In the genomic region with DNA sequence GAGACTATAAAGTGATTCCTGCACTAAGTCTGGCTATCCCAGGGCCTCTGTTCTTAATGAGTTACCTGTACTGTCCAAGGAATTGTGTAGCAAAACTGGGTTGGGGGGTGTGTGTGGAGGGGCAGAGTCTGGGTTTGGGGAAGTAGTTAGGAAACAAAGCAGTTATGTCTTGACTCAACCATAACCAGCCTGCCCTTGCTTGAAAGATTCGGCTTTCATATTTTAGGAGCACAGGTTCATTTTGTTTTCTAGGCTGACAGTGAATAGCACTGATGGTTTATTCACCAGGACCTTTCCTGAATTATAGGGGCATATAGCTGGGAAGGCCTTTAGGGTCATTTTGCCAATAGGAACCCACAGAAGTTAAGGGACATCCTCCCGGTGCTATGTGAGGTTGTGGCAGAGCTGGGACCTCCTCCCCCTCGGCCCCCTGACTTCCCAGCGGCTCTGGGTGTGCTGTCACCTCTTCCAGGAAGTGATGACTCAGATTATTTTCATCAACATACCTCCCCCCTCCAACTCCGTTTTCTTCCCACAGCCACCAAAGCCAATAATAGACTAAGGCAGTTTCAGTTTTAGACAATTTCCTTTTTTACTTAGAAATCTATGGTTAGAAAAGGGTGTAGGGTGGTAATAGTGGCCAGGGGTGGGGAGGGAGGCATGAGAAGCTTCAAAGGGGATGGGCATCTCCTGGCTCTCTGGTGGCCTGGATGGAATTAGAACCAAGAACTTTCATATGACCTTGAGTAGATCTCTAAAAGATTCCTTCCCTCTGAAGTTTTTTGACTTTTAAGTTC, we compare ENCODE assay signal across 8 cellular contexts. TPM values are rescaled to one million over a fixed set of nuclear protein-coding genes. Genes with fewer than 3 reads are reported as not detected.
A peak's percentile ranks its signal among the peaks of the same experiment; 100 is the strongest.
DNase-seq lines count a peak whose midpoint lies in the region; ATAC-seq, FAIRE-seq and TF ChIP-seq lines count a peak whose summit lies in the region.

No MANE protein-coding gene starts in this region.

- peak overlapping the region; percentile 81 for H3K27ac Mint-ChIP-seq in activated CD4-positive, alpha-beta memory T cell treated with anti-CD3 and anti-CD28 coated beads for 36 hours
- H3K27ac Mint-ChIP-seq in progenitor cell of endocrine pancreas = no peak overlapping the region

- no peak overlapping the region for H3K9ac ChIP-seq in parathyroid adenoma

- no peak for FAIRE-seq in A549 (lab: Jason Lieb, UNC)

- H3K4me2 ChIP-seq in A549 (peak overlapping the region; percentile 47; the same call in 2 of the 3 replicates), parathyroid adenoma (ENCODE audit: low read length) (no peak overlapping the region)

- no peak for TF ChIP-seq EP300 in A549 (IDR thresholded peaks at IDR 0.05)

- peak overlapping the region in 1 of 2 experiments; percentile 55; a peak in 1 of 6 replicates for H3K27ac ChIP-seq in A549
- H3K27ac ChIP-seq in epithelial cell of prostate = peak overlapping the region; percentile 45
- H3K27ac ChIP-seq in parathyroid adenoma = peak overlapping the region; percentile 40
- H3K27ac ChIP-seq in upper lobe of right lung = peak overlapping the region; percentile 52

- DNase-seq in A549 (ENCODE audit: low read depth in 1 of 2, low spot score in 1 of 2) (no peak), GM20000 (ENCODE audit: low spot score) (peak; percentile 56), KG1 (lab: John Stamatoyannopoulos, UW) (peak; percentile 55), epithelial cell of prostate (ENCODE audit: low read depth, low spot score) (no peak), upper lobe of right lung (no peak), progenitor cell of endocrine pancreas (ENCODE audit: low spot score, unreplicated experiment) (no peak)
- DNase-seq in activated CD4-positive, alpha-beta memory T cell treated with anti-CD3 and anti-CD28 coated beads for 36 hours = peak; percentile 83

- peaks cover 20% of the 10 kb centered on the region for H3K79me2 ChIP-seq in parathyroid adenoma

- H3K4me1 Mint-ChIP-seq in activated CD4-positive, alpha-beta memory T cell treated with anti-CD3 and anti-CD28 coated beads for 36 hours (ENCODE audit: low read depth) = peaks cover 78% of the 10 kb centered on the region
- peaks cover 21% of the 10 kb centered on the region for H3K4me1 Mint-ChIP-seq in progenitor cell of endocrine pancreas (ENCODE audit: low read depth)

- TF ChIP-seq POLR2A in A549 (IDR thresholded peaks at IDR 0.05; ENCODE audit: low read length) = no peak

- H3K27me3 ChIP-seq in parathyroid adenoma (ENCODE audit: control insufficient read depth, insufficient read depth, low read length) (no peaks in the 10 kb centered on the region), upper lobe of right lung (no peaks in the 10 kb centered on the region)

- peak overlapping the region; percentile 27 for H3K4me3 Mint-ChIP-seq in activated CD4-positive, alpha-beta memory T cell treated with anti-CD3 and anti-CD28 coated beads for 36 hours
- no peak overlapping the region for H3K4me3 Mint-ChIP-seq in progenitor cell of endocrine pancreas (ENCODE audit: low read depth)

- intact Hi-C loops in activated CD4-positive, alpha-beta memory T cell treated with anti-CD3 and anti-CD28 coated beads for 36 hours (cut with micrococcal nuclease) = loop anchor here (1.0 to 2.0 kb wide), 9 partner anchors 9 to 472 kb away; no protein-coding TSS in a partner anchor
- intact Hi-C loops in upper lobe of right lung (cut with DNase I) = no loop called here

- CTCF ChIA-PET in A549 (lab: Yijun Ruan, JAX) = no interaction called here
- CTCF ChIA-PET in activated CD4-positive, alpha-beta memory T cell treated with anti-CD3 and anti-CD28 coated beads for 36 hours (lab: Charles Lee) = interaction anchor here (0.6 to 2.2 kb wide), 6 partner anchors 17 to 168 kb away, joined by 3 to 10 read pairs (median 8); no protein-coding TSS in a partner anchor

- no peaks in the 10 kb centered on the region for H3K27me3 Mint-ChIP-seq in activated CD4-positive, alpha-beta memory T cell treated with anti-CD3 and anti-CD28 coated beads for 36 hours
- H3K27me3 Mint-ChIP-seq in progenitor cell of endocrine pancreas = no peaks in the 10 kb centered on the region

- H3K9me3 ChIP-seq in A549 (no peaks in the 10 kb centered on the region), parathyroid adenoma (ENCODE audit: control insufficient read depth, low read length) (no peaks in the 10 kb centered on the region), upper lobe of right lung (no peaks in the 10 kb centered on the region)

- POLR2A ChIA-PET in A549 (lab: Yijun Ruan, JAX) = no interaction called here
- POLR2A ChIA-PET in activated CD4-positive, alpha-beta memory T cell treated with anti-CD3 and anti-CD28 coated beads for 36 hours (lab: Charles Lee) = interaction anchor here (0.7 to 5.1 kb wide), 10 partner anchors 9 to 472 kb away, joined by 3 to 45 read pairs (median 10); a partner anchor contains a TSS

- H3K4me3 ChIP-seq in A549 (no peak overlapping the region), parathyroid adenoma (ENCODE audit: low read depth, low read length) (no peak overlapping the region), upper lobe of right lung (no peak overlapping the region)

- no peak for TF ChIP-seq RAD21 in A549 (conservative IDR thresholded peaks at IDR 0.05 in 1 of 2, IDR thresholded peaks at IDR 0.05 in 1 of 2)

- no peaks in the 10 kb centered on the region for H3K9me3 Mint-ChIP-seq in activated CD4-positive, alpha-beta memory T cell treated with anti-CD3 and anti-CD28 coated beads for 36 hours
- H3K9me3 Mint-ChIP-seq in progenitor cell of endocrine pancreas (ENCODE audit: low read depth) = no peaks in the 10 kb centered on the region

- no peak for TF ChIP-seq CTCF in A549 (IDR thresholded peaks at IDR 0.05)
- no peak for TF ChIP-seq CTCF in GM20000 (IDR thresholded peaks at IDR 0.05; ENCODE audit: extremely low read depth, missing control alignments)
- TF ChIP-seq CTCF in parathyroid adenoma (IDR thresholded peaks at IDR 0.05) = no peak
- no peak for TF ChIP-seq CTCF in upper lobe of right lung (IDR thresholded peaks at IDR 0.05)
- TF ChIP-seq CTCF in progenitor cell of endocrine pancreas (IDR thresholded peaks at IDR 0.05; ENCODE audit: unreplicated experiment) = no peak

- no peaks in the 10 kb centered on the region for H3K36me3 ChIP-seq in parathyroid adenoma (ENCODE audit: control insufficient read depth, insufficient read depth, low read length)
- no peaks in the 10 kb centered on the region for H3K36me3 ChIP-seq in upper lobe of right lung

- WGBS in A549 (ENCODE audit: missing lambda C conversion rate) = 21% methylated on average over 5 of the region's 5 CpGs

- H2AFZ ChIP-seq in parathyroid adenoma = no peak overlapping the region

- ATAC-seq in A549 (peak in 1 of 2 experiments; percentile 39; a peak in 1 of 6 replicates), upper lobe of right lung (peak; percentile 70)

- H3K36me3 Mint-ChIP-seq in activated CD4-positive, alpha-beta memory T cell treated with anti-CD3 and anti-CD28 coated beads for 36 hours = peaks cover 2% of the 10 kb centered on the region
- no peaks in the 10 kb centered on the region for H3K36me3 Mint-ChIP-seq in progenitor cell of endocrine pancreas (ENCODE audit: insufficient read depth)

- H3K4me1 ChIP-seq in A549 = peaks cover 17% of the 10 kb centered on the region; the same call in 2 of the 3 replicates
- peaks cover 41% of the 10 kb centered on the region for H3K4me1 ChIP-seq in parathyroid adenoma
- peaks cover 27% of the 10 kb centered on the region for H3K4me1 ChIP-seq in upper lobe of right lung

TF ChIP-seq in A549, 52 proteins besides CTCF, POLR2A, EP300 and RAD21:
- TF ChIP-seq, protein P1, sequence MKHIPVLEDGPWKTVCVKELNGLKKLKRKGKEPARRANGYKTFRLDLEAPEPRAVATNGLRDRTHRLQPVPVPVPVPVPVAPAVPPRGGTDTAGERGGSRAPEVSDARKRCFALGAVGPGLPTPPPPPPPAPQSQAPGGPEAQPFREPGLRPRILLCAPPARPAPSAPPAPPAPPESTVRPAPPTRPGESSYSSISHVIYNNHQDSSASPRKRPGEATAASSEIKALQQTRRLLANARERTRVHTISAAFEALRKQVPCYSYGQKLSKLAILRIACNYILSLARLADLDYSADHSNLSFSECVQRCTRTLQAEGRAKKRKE (CRISPR knock-in tag; IDR thresholded peaks at IDR 0.05; ENCODE audit: low read depth) = no peak
- peak; percentile 69 for TF ChIP-seq MAFK (IDR thresholded peaks at IDR 0.05; ENCODE audit: partially characterized antibody)

RNA-seq across cellular contexts. Expression of a gene that starts 44.8 kb away (rescaled TPM):
- 1.9 and 2.2 TPM in 2 replicates for polyA plus RNA-seq in A549 (2011; rRNA removed)
- 0.40 and 0.44 TPM in 2 replicates for polyA plus RNA-seq in A549 (2012; cell fraction: cytosol; rRNA removed)
- polyA plus RNA-seq in A549 (2012; cell fraction: nucleus; rRNA removed) = 0.31 and 0.75 TPM in 2 replicates
- polyA plus RNA-seq in A549 (2017; fragmentation: RNase III; extraction: RNeasy Plus Mini Kit Qiagen cat#74134 plus additional on column Dnase treatment) = 0.43 to 0.54 TPM (median 0.50 TPM) in 3 replicates
- 4.5 and 4.8 TPM in 2 replicates for polyA minus RNA-seq in A549 (2011; rRNA and poly(A)+ RNA removed)
- total RNA-seq in activated CD4-positive, alpha-beta memory T cell treated with anti-CD3 and anti-CD28 coated beads for 36 hours = 1 to 10 TPM; 6.4 to 6.7 TPM
- 39.5 TPM for total RNA-seq in upper lobe of right lung
- 30.8 and 32.2 TPM in 2 replicates for total RNA-seq in progenitor cell of endocrine pancreas

Comparison
In these comparisons a context has a peak if more than half of its experiments do, and no peak if none do; other contexts are left out.
1. DNase-seq: peak in GM20000 (single experiment), KG1 (single experiment) and activated CD4-positive, alpha-beta memory T cell treated with anti-CD3 and anti-CD28 coated beads for 36 hours (single experiment); none in A549 (0 of 2), epithelial cell of prostate (single experiment), upper lobe of right lung (single experiment) and progenitor cell of endocrine pancreas (single experiment).